Comparison of ENCODE assay signal across 8 cellular contexts in the genomic region with DNA sequence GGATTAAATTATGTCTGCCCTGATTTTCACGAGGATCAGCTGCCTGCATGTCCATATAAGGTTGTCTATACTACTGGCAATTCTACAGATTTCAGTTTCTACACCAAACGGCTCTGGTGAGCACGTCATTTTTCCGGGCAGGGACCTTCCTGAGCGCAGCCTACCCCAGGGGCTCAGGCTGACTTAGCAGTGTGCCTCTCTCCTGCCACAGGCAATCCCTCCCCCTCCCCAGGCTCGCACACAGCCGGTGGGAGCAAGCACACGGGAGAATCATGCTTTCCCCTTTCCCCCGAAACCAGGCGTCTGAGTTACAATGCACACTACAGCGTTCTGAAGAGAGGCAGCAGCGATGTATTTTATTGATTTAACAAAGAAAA. TPM values are rescaled to one million over a fixed set of nuclear protein-coding genes. Genes with fewer than 3 reads are reported as not detected.
A peak's percentile ranks its signal among the peaks of the same experiment; 100 is the strongest.
DNase-seq lines count a peak whose midpoint lies in the region; ATAC-seq, FAIRE-seq and TF ChIP-seq lines count a peak whose summit lies in the region.

No MANE protein-coding gene starts in this region.

- peaks cover 3% of the 10 kb centered on the region for H3K9me3 Mint-ChIP-seq in activated naive CD4-positive, alpha-beta T cell treated with anti-CD3 and anti-CD28 coated beads for 36 hours

- no peaks in the 10 kb centered on the region for H3K9me3 ChIP-seq in pancreas

- peak overlapping the region; percentile 99 for H3K27ac Mint-ChIP-seq in activated naive CD4-positive, alpha-beta T cell treated with anti-CD3 and anti-CD28 coated beads for 36 hours

- H3K4me1 Mint-ChIP-seq in activated naive CD4-positive, alpha-beta T cell treated with anti-CD3 and anti-CD28 coated beads for 36 hours (ENCODE audit: low read depth): peaks cover 50% of the 10 kb centered on the region

- H3K27me3 ChIP-seq in pancreas: no peaks in the 10 kb centered on the region

- FAIRE-seq in RCC 7860 (lab: Jason Lieb, UNC) (no peak), pancreas (lab: Jason Lieb, UNC) (no peak)

- CTCF ChIA-PET in activated naive CD4-positive, alpha-beta T cell treated with anti-CD3 and anti-CD28 coated beads for 36 hours (lab: Charles Lee): interaction anchor here (0.7 to 1.3 kb wide), 4 partner anchors 22 to 399 kb away, joined by 3 read pairs; no protein-coding TSS in a partner anchor

- peaks cover 0 to 39% (median 25%) of the 10 kb centered on the region in 3 donors for H3K36me3 ChIP-seq in pancreas

- peak; percentile 17 for ATAC-seq in HG02981 (IDR thresholded peaks at IDR 0.05; ENCODE audit: unreplicated experiment)
- peak; percentile 3 to 17 (median 8) for ATAC-seq in pancreas

- H3K4me3 Mint-ChIP-seq in activated naive CD4-positive, alpha-beta T cell treated with anti-CD3 and anti-CD28 coated beads for 36 hours: peak overlapping the region; percentile 96

- intact Hi-C loops in activated naive CD4-positive, alpha-beta T cell treated with anti-CD3 and anti-CD28 coated beads for 36 hours (cut with micrococcal nuclease): loop anchor here (1.0 to 5.0 kb wide), 12 partner anchors 25 to 556 kb away; no protein-coding TSS in a partner anchor
- intact Hi-C loops in pancreas (cut with DNase I): no loop called here

- peaks cover 58% of the 10 kb centered on the region for H3K36me3 Mint-ChIP-seq in activated naive CD4-positive, alpha-beta T cell treated with anti-CD3 and anti-CD28 coated beads for 36 hours (ENCODE audit: low read depth)

- 0 to 1% methylated on average over 12 of the region's 12 CpGs for WGBS in pancreas, 2 donors

- peak overlapping the region; percentile 67 to 97 (median 88) for H3K4me3 ChIP-seq in pancreas

- peaks cover 8 to 39% (median 38%) of the 10 kb centered on the region in 3 donors for H3K4me1 ChIP-seq in pancreas

- DNase-seq in NCI-H2029 treated with DMSO at 0.1 percent for 48 hours (lab: John Stamatoyannopoulos, UW) (peak; percentile 16), NCI-H2029 (lab: John Stamatoyannopoulos, UW) (no peak), RCC 7860 (ENCODE audit: low spot score) (peak; percentile 72), glomerular visceral epithelial cell (ENCODE audit: extremely low spot score) (peak; percentile 78), pancreas (peak; percentile 62 to 77 (median 68)), DMS153 (lab: John Stamatoyannopoulos, UW) (no peak)
- peak; percentile 86 for DNase-seq in activated naive CD4-positive, alpha-beta T cell treated with anti-CD3 and anti-CD28 coated beads for 36 hours

- no peak for TF ChIP-seq CTCF in pancreas (IDR thresholded peaks at IDR 0.05)

- H3K27me3 Mint-ChIP-seq in activated naive CD4-positive, alpha-beta T cell treated with anti-CD3 and anti-CD28 coated beads for 36 hours (ENCODE audit: low read depth): no peaks in the 10 kb centered on the region

- peak overlapping the region; percentile 100 for H3K27ac ChIP-seq in pancreas

RNA-seq across cellular contexts. Expression of gene KLF6, which starts 1.7 kb away (rescaled TPM):
- 10 to 100 TPM; 78.9 to 82.1 TPM for total RNA-seq in activated naive CD4-positive, alpha-beta T cell treated with anti-CD3 and anti-CD28 coated beads for 36 hours
- 100 to 1,000 TPM in 1 of 6 donors, 10 to 100 TPM in 5; 41.2 to 157 (median 70.5) TPM for total RNA-seq in pancreas
- polyA plus RNA-seq in pancreas: 10 to 100 TPM; 29.0 to 41.0 TPM

Comparison
In these comparisons a context has a peak if more than half of its experiments do, and no peak if none do; other contexts are left out.
1. DNase-seq: peak in NCI-H2029 treated with DMSO at 0.1 percent for 48 hours (single experiment), RCC 7860 (single experiment), activated naive CD4-positive, alpha-beta T cell treated with anti-CD3 and anti-CD28 coated beads for 36 hours (single experiment), glomerular visceral epithelial cell (single experiment) and pancreas (6 of 6); none in NCI-H2029 (single experiment) and DMS153 (single experiment).